Comparison of ENCODE assay signal across 16 cellular contexts in the genomic region with DNA sequence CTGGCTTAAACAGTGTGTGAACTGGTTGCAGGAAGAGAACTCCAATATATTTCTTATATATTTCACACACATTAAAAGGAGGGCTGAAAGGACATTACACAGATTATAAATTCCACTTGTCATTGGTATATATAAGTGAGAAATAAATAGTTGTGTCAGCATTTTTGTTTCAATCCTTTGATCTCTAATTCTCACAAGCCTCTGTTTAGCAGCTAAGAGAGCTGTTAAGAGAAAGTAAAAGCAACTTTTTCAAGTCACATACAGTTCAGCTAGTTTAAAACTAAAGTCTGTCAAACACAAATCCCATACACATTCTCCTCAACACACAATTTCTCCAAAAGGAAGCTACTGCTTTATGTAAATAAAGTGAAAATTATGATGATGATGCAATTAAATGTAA.
DNase-seq lines count a peak whose midpoint lies in the region; ATAC-seq, FAIRE-seq and TF ChIP-seq lines count a peak whose summit lies in the region.
"Had no signal": no experiment of that assay in that cellular context is flagged by ENCODE, and none has a peak within 500 bp of the region (broad histone marks: within the 10 kb centered on the region; RNA-seq: fewer than 3 reads in every experiment).

No MANE protein-coding gene starts in this region.

- H3K4me2 ChIP-seq in HepG2 (ENCODE audit: low read depth, low read length) (no peak overlapping the region), KMS-11 (peak overlapping the region; percentile 44; the same call in 1 of the 2 replicates)

- TF ChIP-seq POLR2A in HepG2 (IDR thresholded peaks at IDR 0.05; ENCODE audit: insufficient read depth in 1 of 2, low read depth in 2 of 2, low read length in 2 of 2) (no peak), right lobe of liver (IDR thresholded peaks at IDR 0.05) (no peak), GM12891 (IDR thresholded peaks at IDR 0.05; ENCODE audit: low read depth, low read length) (no peak)

- ATAC-seq in HepG2 (no peak), right lobe of liver (no peak)
- ATAC-seq: HCT116 had no signal

- TF ChIP-seq RAD21 in HepG2 (CRISPR knock-in tag; IDR thresholded peaks at IDR 0.05) = no peak

- no TSS peak for BruUV-seq in HepG2 (replicated peaks; lab: Mats Ljungman, UMichigan)

- FAIRE-seq in HepG2 (lab: Jason Lieb, UNC) (no peak), GM12891 (lab: Jason Lieb, UNC) (no peak)
- FAIRE-seq: A204.1 had no signal

- H3K36me3 ChIP-seq in HepG2 (replicated peaks in 1 of 2; ENCODE audit: control insufficient read depth in 1 of 2, insufficient read depth in 2 of 2, low read length in 2 of 2) (no peaks in the 10 kb centered on the region), right lobe of liver (no peaks in the 10 kb centered on the region), KMS-11 (ENCODE audit: insufficient read depth) (no peaks in the 10 kb centered on the region), SK-N-MC (ENCODE audit: insufficient read depth, low read length) (no peaks in the 10 kb centered on the region), colonic mucosa (no peaks in the 10 kb centered on the region)
- H3K36me3 ChIP-seq: Peyer's patch had no signal

- H3K4me1 Mint-ChIP-seq in activated CD4-positive, alpha-beta T cell treated with anti-CD3 and anti-CD28 coated beads, Interleukin-2, amount 10 ng/mL, durations not matched to agents 7 days and 5 days = no peaks in the 10 kb centered on the region
- H3K4me1 Mint-ChIP-seq: B cell, CD14-positive monocyte had no signal

- no peak for TF ChIP-seq CTCF in HepG2 (CRISPR knock-in tag; IDR thresholded peaks at IDR 0.05)
- no peak for TF ChIP-seq CTCF in right lobe of liver (IDR thresholded peaks at IDR 0.05)
- no peak for TF ChIP-seq CTCF in KMS-11 (conservative IDR thresholded peaks at IDR 0.05; ENCODE audit: low read depth, low read length)
- TF ChIP-seq CTCF in colonic mucosa (IDR thresholded peaks at IDR 0.05) = no peak

- H3K4me3 ChIP-seq in HepG2 (replicated peaks in 1 of 3; ENCODE audit: insufficient read depth in 1 of 3, low read depth in 2 of 3, low read length in 3 of 3) = no peak overlapping the region
- H3K4me3 ChIP-seq in right lobe of liver = no peak overlapping the region
- no peak overlapping the region for H3K4me3 ChIP-seq in KMS-11 (IDR thresholded peaks at IDR 0.05; ENCODE audit: insufficient read depth, low read depth, low read length)
- H3K4me3 ChIP-seq in SK-N-MC = peak overlapping the region; percentile 51
- H3K4me3 ChIP-seq in colonic mucosa = no peak overlapping the region
- H3K4me3 ChIP-seq: Peyer's patch had no signal

- no peaks in the 10 kb centered on the region; a peak in 1 of 5 replicates for H3K27me3 ChIP-seq in HepG2 (ENCODE audit: control insufficient read depth in 1 of 2, insufficient read depth in 2 of 2, low read length in 2 of 2)
- no peaks in the 10 kb centered on the region for H3K27me3 ChIP-seq in right lobe of liver
- no peaks in the 10 kb centered on the region for H3K27me3 ChIP-seq in KMS-11 (ENCODE audit: insufficient read depth, low read depth)
- H3K27me3 ChIP-seq in colonic mucosa = no peaks in the 10 kb centered on the region
- H3K27me3 ChIP-seq: Peyer's patch had no signal

- no peaks in the 10 kb centered on the region for H3K79me2 ChIP-seq in HepG2 (ENCODE audit: insufficient read depth, low read length)
- H3K79me2 ChIP-seq in KMS-11 (ENCODE audit: insufficient read depth, low read depth) = no peaks in the 10 kb centered on the region

- POLR2A ChIA-PET in HepG2 (lab: Yijun Ruan, JAX) = no interaction called here
- POLR2A ChIA-PET in activated CD4-positive, alpha-beta T cell treated with anti-CD3 and anti-CD28 coated beads, Interleukin-2, amount 10 ng/mL, durations not matched to agents 7 days and 5 days (lab: Charles Lee) = no interaction called here

- H3K36me3 Mint-ChIP-seq in activated CD4-positive, alpha-beta T cell treated with anti-CD3 and anti-CD28 coated beads, Interleukin-2, amount 10 ng/mL, durations not matched to agents 7 days and 5 days (ENCODE audit: low read depth) = no peaks in the 10 kb centered on the region
- H3K36me3 Mint-ChIP-seq: CD14-positive monocyte had no signal

- no peak overlapping the region for H3K27ac Mint-ChIP-seq in activated CD4-positive, alpha-beta T cell treated with anti-CD3 and anti-CD28 coated beads, Interleukin-2, amount 10 ng/mL, durations not matched to agents 7 days and 5 days
- H3K27ac Mint-ChIP-seq: B cell, CD14-positive monocyte had no signal

- no peak for DNase-seq in HepG2 (ENCODE audit: low spot score)
- DNase-seq in right lobe of liver = no peak
- no peak for DNase-seq in SK-N-MC (ENCODE audit: low read depth, low spot score)
- no peak for DNase-seq in activated CD4-positive, alpha-beta T cell treated with anti-CD3 and anti-CD28 coated beads, Interleukin-2, amount 10 ng/mL, durations not matched to agents 7 days and 5 days
- DNase-seq in GM12891 (ENCODE audit: insufficient read length, low spot score) = no peak
- DNase-seq in colonic mucosa = no peak
- DNase-seq: KBM-7, NCI-H1105 treated with DMSO at 0.1 percent for 48 hours, NCI-H187, Peyer's patch, T-helper 1 cell had no signal

- intact Hi-C loops in HepG2 (cut with micrococcal nuclease; ENCODE audit: unreplicated experiment) (no loop called here), right lobe of liver (cut with DNase I) (no loop called here), colonic mucosa (cut with DNase I) (no loop called here)

- no peak overlapping the region for H3K4me3 Mint-ChIP-seq in activated CD4-positive, alpha-beta T cell treated with anti-CD3 and anti-CD28 coated beads, Interleukin-2, amount 10 ng/mL, durations not matched to agents 7 days and 5 days
- H3K4me3 Mint-ChIP-seq: B cell, CD14-positive monocyte had no signal

- CTCF ChIA-PET in HepG2 (lab: Yijun Ruan, JAX; ENCODE audit: low intra/inter-chr PET ratio, low total read pairs) = no interaction called here
- CTCF ChIA-PET in activated CD4-positive, alpha-beta T cell treated with anti-CD3 and anti-CD28 coated beads, Interleukin-2, amount 10 ng/mL, durations not matched to agents 7 days and 5 days (lab: Charles Lee) = no interaction called here

- H3K9ac ChIP-seq in HepG2 (ENCODE audit: insufficient read depth, low read depth, low read length) (no peak overlapping the region), KMS-11 (no peak overlapping the region), SK-N-MC (ENCODE audit: insufficient read length) (peak overlapping the region; percentile 64), colonic mucosa (ENCODE audit: low read depth in 2 of 2, low read length in 2 of 2) (no peak overlapping the region)

- H4K20me1 ChIP-seq in HepG2 (ENCODE audit: insufficient read depth, low read length) (no peaks in the 10 kb centered on the region), KMS-11 (ENCODE audit: insufficient read depth) (no peaks in the 10 kb centered on the region)

- in situ Hi-C loops in HepG2 (cut with HindIII; ENCODE audit: extremely low pct_ligation_motif_present, low pct_unique_long_range_greater_than_20kb) = no loop called here

- H3K27me3 Mint-ChIP-seq in activated CD4-positive, alpha-beta T cell treated with anti-CD3 and anti-CD28 coated beads, Interleukin-2, amount 10 ng/mL, durations not matched to agents 7 days and 5 days = no peaks in the 10 kb centered on the region
- H3K27me3 Mint-ChIP-seq: B cell had no signal

- H3K27ac ChIP-seq in HepG2 (ENCODE audit: extremely low read length, insufficient read depth, low read length) (no peak overlapping the region), right lobe of liver (no peak overlapping the region), KMS-11 (no peak overlapping the region), SK-N-MC (peak overlapping the region; percentile 69), colonic mucosa (no peak overlapping the region)
- H3K27ac ChIP-seq: Peyer's patch had no signal

- TF ChIP-seq EP300 in HepG2 (IDR thresholded peaks at IDR 0.05; ENCODE audit: low read depth in 2 of 2, low read length in 2 of 2) (no peak), HepG2 (CRISPR knock-in tag; IDR thresholded peaks at IDR 0.05; ENCODE audit: borderline replicate concordance) (no peak)

- H3K4me1 ChIP-seq in HepG2 (ENCODE audit: insufficient read depth, low read length) = no peaks in the 10 kb centered on the region
- no peaks in the 10 kb centered on the region for H3K4me1 ChIP-seq in right lobe of liver
- H3K4me1 ChIP-seq in KMS-11 (ENCODE audit: low read depth, poor library complexity, severe bottlenecking) = peaks cover 13% of the 10 kb centered on the region
- no peaks in the 10 kb centered on the region for H3K4me1 ChIP-seq in colonic mucosa
- H3K4me1 ChIP-seq: Peyer's patch had no signal

- H3K9me3 Mint-ChIP-seq in activated CD4-positive, alpha-beta T cell treated with anti-CD3 and anti-CD28 coated beads, Interleukin-2, amount 10 ng/mL, durations not matched to agents 7 days and 5 days = no peaks in the 10 kb centered on the region

- H2AFZ ChIP-seq in HepG2 (ENCODE audit: low read length) (no peak overlapping the region), KMS-11 (ENCODE audit: low read depth) (peak overlapping the region; percentile 20; the same call in 1 of the 2 replicates)

- H3K9me3 ChIP-seq in HepG2 (ENCODE audit: low read length) (no peaks in the 10 kb centered on the region), right lobe of liver (no peaks in the 10 kb centered on the region), SK-N-MC (ENCODE audit: low read depth, low read length) (no peaks in the 10 kb centered on the region), colonic mucosa (no peaks in the 10 kb centered on the region)
- H3K9me3 ChIP-seq: Peyer's patch had no signal

TF ChIP-seq in HepG2, 621 proteins besides CTCF, POLR2A, EP300 and RAD21 (continues in another document):
- TF ChIP-seq SNAPC2 (CRISPR knock-in tag; IDR thresholded peaks at IDR 0.05) (no peak), ZNF441 (CRISPR knock-in tag; IDR thresholded peaks at IDR 0.05; ENCODE audit: borderline replicate concordance) (no peak), ZNF180 (CRISPR knock-in tag; IDR thresholded peaks at IDR 0.05; ENCODE audit: borderline replicate concordance, low read depth) (no peak), ATM (IDR thresholded peaks at IDR 0.05; ENCODE audit: borderline replicate concordance) (no peak)

TF ChIP-seq in GM12891, 5 proteins besides CTCF, POLR2A, EP300 and RAD21:
- no peak for TF ChIP-seq POLR2AphosphoS5 (IDR thresholded peaks at IDR 0.05; ENCODE audit: low read depth, low read length)
- TF ChIP-seq TAF1 (IDR thresholded peaks at IDR 0.05; ENCODE audit: low read depth, low read length) = no peak
- no peak for TF ChIP-seq PAX5 (IDR thresholded peaks at IDR 0.05; ENCODE audit: insufficient read depth, low read length, severe bottlenecking)
- no peak for TF ChIP-seq POU2F2 (IDR thresholded peaks at IDR 0.05; ENCODE audit: low read depth, low read length)
- TF ChIP-seq SPI1 (IDR thresholded peaks at IDR 0.05; ENCODE audit: low read depth, low read length) = no peak
